1 cellular context compared by ENCODE assay signal in genomic region chr6:484086-484728, GRCh38.
TF ChIP-seq lines count a peak whose summit lies in the region.

No MANE protein-coding gene starts in this region.

TF ChIP-seq in GM12878, 131 proteins besides CTCF, POLR2A, EP300 and RAD21 (continued from another document and continues in another):
- TF ChIP-seq WRNIP1 (IDR thresholded peaks at IDR 0.05; ENCODE audit: borderline replicate concordance, low read depth, low read length) = no peak
- TF ChIP-seq SRF (IDR thresholded peaks at IDR 0.05; ENCODE audit: low read depth in 2 of 2, low read length in 2 of 2) = peak in 1 of 2 experiments; percentile 53; a peak in 1 of 4 replicates
- no peak for TF ChIP-seq E4F1 (IDR thresholded peaks at IDR 0.05; ENCODE audit: borderline replicate concordance, partially characterized antibody)
- TF ChIP-seq RCOR1 (conservative IDR thresholded peaks at IDR 0.05; ENCODE audit: low read depth, low read length) = no peak
- no peak for TF ChIP-seq NKRF (conservative IDR thresholded peaks at IDR 0.05)
- no peak for TF ChIP-seq FOS (IDR thresholded peaks at IDR 0.05; ENCODE audit: borderline replicate concordance, extremely low read depth, insufficient read length)
- no peak for TF ChIP-seq HSF1 (IDR thresholded peaks at IDR 0.05; ENCODE audit: low read depth, low read length)
- no peak for TF ChIP-seq POLR2AphosphoS2 (IDR thresholded peaks at IDR 0.05; ENCODE audit: low read depth, low read length)
- TF ChIP-seq ZNF217 (IDR thresholded peaks at IDR 0.05) = no peak
- TF ChIP-seq BCL3 (IDR thresholded peaks at IDR 0.05; ENCODE audit: borderline replicate concordance, insufficient read depth, low read depth, low read length, poor library complexity, severe bottlenecking) = peak; percentile 47
- no peak for TF ChIP-seq RBBP5 (conservative IDR thresholded peaks at IDR 0.05)
- TF ChIP-seq CREM (IDR thresholded peaks at IDR 0.05; ENCODE audit: low read depth) = peak; percentile 70
- no peak for TF ChIP-seq CHD1 (IDR thresholded peaks at IDR 0.05; ENCODE audit: low read depth, low read length)
- no peak for TF ChIP-seq EZH2 (IDR thresholded peaks at IDR 0.05; ENCODE audit: borderline replicate concordance, control insufficient read depth, low read depth, low read length)
- TF ChIP-seq PML (IDR thresholded peaks at IDR 0.05; ENCODE audit: low read length) = 0 out of 2 replicates have a peak, but pooled peaks have one; percentile 41
- TF ChIP-seq CEBPZ (IDR thresholded peaks at IDR 0.05; ENCODE audit: low read depth, low read length) = no peak
- TF ChIP-seq REST (IDR thresholded peaks at IDR 0.05; ENCODE audit: low read depth, low read length) = no peak
- TF ChIP-seq CEBPB (IDR thresholded peaks at IDR 0.05; ENCODE audit: borderline replicate concordance in 1 of 2, low read depth in 2 of 2, low read length in 2 of 2) = peak in 1 of 2 experiments; percentile 45; a peak in 1 of 4 replicates
- no peak for TF ChIP-seq ATF7 (IDR thresholded peaks at IDR 0.05; ENCODE audit: low read depth)
- no peak for TF ChIP-seq MEF2B (IDR thresholded peaks at IDR 0.05; ENCODE audit: partially characterized antibody, poor library complexity, severe bottlenecking)
- peak in 1 of 2 experiments; percentile 27; a peak in 1 of 4 replicates for TF ChIP-seq BHLHE40 (IDR thresholded peaks at IDR 0.05; ENCODE audit: borderline replicate concordance in 1 of 2, low read depth in 2 of 2, low read length in 1 of 2)
- no peak for TF ChIP-seq RFX5 (IDR thresholded peaks at IDR 0.05; ENCODE audit: low read depth, low read length)
- TF ChIP-seq PKNOX1 (IDR thresholded peaks at IDR 0.05) = no peak
- no peak for TF ChIP-seq ZNF687 (IDR thresholded peaks at IDR 0.05)
- TF ChIP-seq CBX3 (IDR thresholded peaks at IDR 0.05; ENCODE audit: borderline replicate concordance, low read depth) = no peak
- TF ChIP-seq TCF7 (IDR thresholded peaks at IDR 0.05; ENCODE audit: borderline replicate concordance) = peak; percentile 97
- no peak for TF ChIP-seq SMC3 (IDR thresholded peaks at IDR 0.05; ENCODE audit: borderline replicate concordance, low read length)
- TF ChIP-seq ZBED1 (IDR thresholded peaks at IDR 0.05; ENCODE audit: borderline replicate concordance) = 0 out of 2 replicates have a peak, but pooled peaks have one; percentile 29
- TF ChIP-seq BCL11A (IDR thresholded peaks at IDR 0.05; ENCODE audit: low read depth, low read length) = peak; percentile 30; the same call in 1 of the 2 replicates
- no peak for TF ChIP-seq HCFC1 (IDR thresholded peaks at IDR 0.05; ENCODE audit: low read length)
- TF ChIP-seq ZNF384 (IDR thresholded peaks at IDR 0.05; ENCODE audit: borderline replicate concordance, low read depth, low read length) = no peak
- peak in 1 of 2 experiments; percentile 19; a peak in 1 of 4 replicates for TF ChIP-seq ETV6 (conservative IDR thresholded peaks at IDR 0.05 in 1 of 2, IDR thresholded peaks at IDR 0.05 in 1 of 2; ENCODE audit: borderline replicate concordance in 1 of 2, low read depth in 1 of 2)
- peak; percentile 82 for TF ChIP-seq ATF2 (IDR thresholded peaks at IDR 0.05; ENCODE audit: low read length)
- TF ChIP-seq HDAC6 (IDR thresholded peaks at IDR 0.05; ENCODE audit: unreplicated experiment) = no peak
- TF ChIP-seq PAX5 (IDR thresholded peaks at IDR 0.05; ENCODE audit: borderline replicate concordance, low read depth, low read length) = no peak; the same call in 1 of the 2 replicates
- TF ChIP-seq CHD4 (IDR thresholded peaks at IDR 0.05) = no peak
- TF ChIP-seq FOXK2 (IDR thresholded peaks at IDR 0.05) = no peak
